ENCODE assay signal across 1 cellular context in the genomic region with DNA sequence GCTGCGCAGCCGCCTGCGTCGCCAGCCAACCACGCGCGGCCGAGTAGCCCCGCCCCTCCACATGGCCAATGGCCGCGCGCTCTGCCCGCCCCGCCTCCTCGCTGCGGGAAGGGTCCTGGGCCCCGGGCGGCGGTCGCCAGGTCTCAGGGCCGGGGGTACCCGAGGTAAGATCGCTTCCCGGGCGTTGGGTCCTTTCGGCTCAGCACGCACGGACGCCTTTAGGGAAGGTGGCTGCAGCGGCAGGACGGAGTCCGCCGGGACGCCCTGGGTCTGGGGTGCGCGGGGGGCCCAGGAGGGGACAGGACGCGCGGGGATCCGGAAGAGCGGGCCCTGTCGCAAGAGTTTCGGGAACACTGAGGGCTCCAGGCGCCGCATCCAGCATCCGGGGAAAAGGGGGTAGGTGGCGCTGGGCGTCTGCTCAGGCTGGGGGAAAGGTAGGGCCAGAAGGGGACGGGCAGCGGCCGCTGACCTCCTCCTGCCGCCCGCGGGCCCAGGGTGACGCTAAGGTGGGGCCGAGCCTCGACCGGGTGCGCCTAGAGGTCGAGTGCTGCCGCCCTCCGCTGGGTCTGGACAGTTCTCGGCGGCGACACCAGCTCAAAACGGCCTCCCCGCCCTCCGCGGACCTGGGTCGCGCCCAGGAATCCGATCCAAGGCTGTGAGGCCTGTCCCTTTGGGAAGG.
TF ChIP-seq lines count a peak whose summit lies in the region.

MAVS (plus strand) TSS at position 95 of the 679 bp plus-strand sequence. CDS start 7,791 bp downstream, outside the sequence.

TF ChIP-seq in HepG2, 621 proteins besides CTCF, POLR2A, EP300 and RAD21 (continued from another document and continues in another):
- TF ChIP-seq ZFP1 (CRISPR knock-in tag; IDR thresholded peaks at IDR 0.05) (peak; percentile 75; the same call in 1 of the 2 replicates), TBP (CRISPR knock-in tag; IDR thresholded peaks at IDR 0.05) (0 out of 2 replicates have a peak, but pooled peaks have one; percentile 2), ZNF660 (CRISPR knock-in tag; IDR thresholded peaks at IDR 0.05; ENCODE audit: borderline replicate concordance, low read depth) (peak; percentile 10; the same call in 1 of the 2 replicates), GRHL1 (CRISPR knock-in tag; conservative IDR thresholded peaks at IDR 0.05) (no peak), ARHGAP35 (CRISPR knock-in tag; IDR thresholded peaks at IDR 0.05; ENCODE audit: borderline replicate concordance) (peak; percentile 99), RELA (CRISPR knock-in tag; IDR thresholded peaks at IDR 0.05) (peak; percentile 19; the same call in 1 of the 2 replicates), ONECUT2 (CRISPR knock-in tag; IDR thresholded peaks at IDR 0.05) (no peak), JDP2 (CRISPR knock-in tag; IDR thresholded peaks at IDR 0.05; ENCODE audit: borderline replicate concordance) (peak; percentile 82), KLF16 (CRISPR knock-in tag; IDR thresholded peaks at IDR 0.05) (peak in 1 of 2 experiments; percentile 96; a peak in 2 of 4 replicates), ZKSCAN8 (CRISPR knock-in tag; IDR thresholded peaks at IDR 0.05; ENCODE audit: borderline replicate concordance) (peak; percentile 5), ZNF160 (CRISPR knock-in tag; IDR thresholded peaks at IDR 0.05) (peak; percentile 12; the same call in 1 of the 2 replicates), ZBTB21 (CRISPR knock-in tag; IDR thresholded peaks at IDR 0.05) (no peak), ZNF616 (CRISPR knock-in tag; IDR thresholded peaks at IDR 0.05; ENCODE audit: low read depth) (peak; percentile 75; the same call in 1 of the 2 replicates), SRF (IDR thresholded peaks at IDR 0.05; ENCODE audit: low read depth, low read length) (no peak), ZBTB38 (CRISPR knock-in tag; IDR thresholded peaks at IDR 0.05) (peak; percentile 76), ZNF747 (CRISPR knock-in tag; IDR thresholded peaks at IDR 0.05; ENCODE audit: borderline replicate concordance) (peak; percentile 97), STAG1 (CRISPR knock-in tag; IDR thresholded peaks at IDR 0.05) (no peak; the same call in 1 of the 2 replicates), HMGA1 (CRISPR knock-in tag; conservative IDR thresholded peaks at IDR 0.05) (no peak), HCFC1 (IDR thresholded peaks at IDR 0.05; ENCODE audit: low read depth, low read length) (no peak), BCL6 (CRISPR knock-in tag; IDR thresholded peaks at IDR 0.05) (peak; percentile 60), EED (CRISPR knock-in tag; IDR thresholded peaks at IDR 0.05) (peak; percentile 51; the same call in 1 of the 2 replicates), TAF1 (CRISPR knock-in tag; IDR thresholded peaks at IDR 0.05) (peak; percentile 99), ZNF17 (CRISPR knock-in tag; IDR thresholded peaks at IDR 0.05) (peak; percentile 82; the same call in 1 of the 2 replicates), KMT2A (CRISPR knock-in tag; IDR thresholded peaks at IDR 0.05) (peak; percentile 89), DNMT1 (CRISPR knock-in tag; IDR thresholded peaks at IDR 0.05) (peak; percentile 99), NFE2L2 (IDR thresholded peaks at IDR 0.05; ENCODE audit: low read length) (no peak), CBFB (CRISPR knock-in tag; IDR thresholded peaks at IDR 0.05) (peak; percentile 79), ZNF720 (CRISPR knock-in tag; IDR thresholded peaks at IDR 0.05) (peak; percentile 78; the same call in 1 of the 2 replicates), PAF1 (CRISPR knock-in tag; IDR thresholded peaks at IDR 0.05) (no peak), SIN3B (IDR thresholded peaks at IDR 0.05; ENCODE audit: low read length) (peak; percentile 19; the same call in 1 of the 2 replicates), NR2C2 (CRISPR knock-in tag; IDR thresholded peaks at IDR 0.05; ENCODE audit: borderline replicate concordance) (peak; percentile 62), MAX (IDR thresholded peaks at IDR 0.05) (peak; percentile 74), ZNF263 (CRISPR knock-in tag; IDR thresholded peaks at IDR 0.05) (peak; percentile 70), TCF7 (IDR thresholded peaks at IDR 0.05; ENCODE audit: low read depth) (no peak), JARID2 (CRISPR knock-in tag; IDR thresholded peaks at IDR 0.05; ENCODE audit: insufficient replicate concordance) (peak; percentile 33), HNF4A (CRISPR knock-in tag; IDR thresholded peaks at IDR 0.05) (peak; percentile 42; the same call in 1 of the 2 replicates), RORA (CRISPR knock-in tag; IDR thresholded peaks at IDR 0.05) (no peak), ZNF790 (CRISPR knock-in tag; IDR thresholded peaks at IDR 0.05; ENCODE audit: borderline replicate concordance) (peak; percentile 90; the same call in 1 of the 2 replicates), ZSCAN21 (CRISPR knock-in tag; IDR thresholded peaks at IDR 0.05; ENCODE audit: borderline replicate concordance) (peak; percentile 85), KDM6A (CRISPR knock-in tag; IDR thresholded peaks at IDR 0.05; ENCODE audit: low read depth) (0 out of 2 replicates have a peak, but pooled peaks have one; percentile 42), HNRNPUL1 (IDR thresholded peaks at IDR 0.05; ENCODE audit: low read depth, low read length) (0 out of 2 replicates have a peak, but pooled peaks have one; percentile 71), BORCS8-MEF2B (CRISPR knock-in tag; IDR thresholded peaks at IDR 0.05) (peak; percentile 79), E2F2 (CRISPR knock-in tag; IDR thresholded peaks at IDR 0.05; ENCODE audit: borderline replicate concordance) (peak; percentile 21), ZNF326 (CRISPR knock-in tag; IDR thresholded peaks at IDR 0.05; ENCODE audit: borderline replicate concordance) (peak; percentile 35; the same call in 1 of the 2 replicates), PRPF4 (IDR thresholded peaks at IDR 0.05; ENCODE audit: low read depth, low read length, poor library complexity, severe bottlenecking) (no peak), KLF15 (CRISPR knock-in tag; IDR thresholded peaks at IDR 0.05; ENCODE audit: borderline replicate concordance) (no peak; the same call in none of the 2 replicates), MBD4 (IDR thresholded peaks at IDR 0.05; ENCODE audit: borderline replicate concordance, low read length) (no peak), ZSCAN20 (CRISPR knock-in tag; IDR thresholded peaks at IDR 0.05; ENCODE audit: borderline replicate concordance) (no peak), BHLHE40 (IDR thresholded peaks at IDR 0.05; ENCODE audit: low read length) (no peak; the same call in 1 of the 2 replicates), GMEB2 (CRISPR knock-in tag; IDR thresholded peaks at IDR 0.05; ENCODE audit: low read depth) (no peak), MTA3 (CRISPR knock-in tag; IDR thresholded peaks at IDR 0.05) (peak; percentile 48; the same call in 1 of the 2 replicates), CEBPB (IDR thresholded peaks at IDR 0.05; ENCODE audit: borderline replicate concordance, low read depth, low read length) (peak; percentile 43; the same call in 1 of the 2 replicates)
- TF ChIP-seq, protein P1, sequence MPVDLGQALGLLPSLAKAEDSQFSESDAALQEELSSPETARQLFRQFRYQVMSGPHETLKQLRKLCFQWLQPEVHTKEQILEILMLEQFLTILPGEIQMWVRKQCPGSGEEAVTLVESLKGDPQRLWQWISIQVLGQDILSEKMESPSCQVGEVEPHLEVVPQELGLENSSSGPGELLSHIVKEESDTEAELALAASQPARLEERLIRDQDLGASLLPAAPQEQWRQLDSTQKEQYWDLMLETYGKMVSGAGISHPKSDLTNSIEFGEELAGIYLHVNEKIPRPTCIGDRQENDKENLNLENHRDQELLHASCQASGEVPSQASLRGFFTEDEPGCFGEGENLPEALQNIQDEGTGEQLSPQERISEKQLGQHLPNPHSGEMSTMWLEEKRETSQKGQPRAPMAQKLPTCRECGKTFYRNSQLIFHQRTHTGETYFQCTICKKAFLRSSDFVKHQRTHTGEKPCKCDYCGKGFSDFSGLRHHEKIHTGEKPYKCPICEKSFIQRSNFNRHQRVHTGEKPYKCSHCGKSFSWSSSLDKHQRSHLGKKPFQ (CRISPR knock-in tag; IDR thresholded peaks at IDR 0.05; ENCODE audit: insufficient replicate concordance) = peak; percentile 96
- TF ChIP-seq, protein P2, sequence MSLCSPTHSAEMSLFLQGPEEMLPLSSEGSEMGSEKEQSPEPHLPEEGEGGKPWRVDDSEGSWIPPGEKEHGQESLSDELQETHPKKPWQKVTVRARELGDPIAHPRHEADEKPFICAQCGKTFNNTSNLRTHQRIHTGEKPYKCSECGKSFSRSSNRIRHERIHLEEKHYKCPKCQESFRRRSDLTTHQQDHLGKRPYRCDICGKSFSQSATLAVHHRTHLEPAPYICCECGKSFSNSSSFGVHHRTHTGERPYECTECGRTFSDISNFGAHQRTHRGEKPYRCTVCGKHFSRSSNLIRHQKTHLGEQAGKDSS (CRISPR knock-in tag; IDR thresholded peaks at IDR 0.05; ENCODE audit: borderline replicate concordance, low read depth) = no peak
- TF ChIP-seq, protein P3, sequence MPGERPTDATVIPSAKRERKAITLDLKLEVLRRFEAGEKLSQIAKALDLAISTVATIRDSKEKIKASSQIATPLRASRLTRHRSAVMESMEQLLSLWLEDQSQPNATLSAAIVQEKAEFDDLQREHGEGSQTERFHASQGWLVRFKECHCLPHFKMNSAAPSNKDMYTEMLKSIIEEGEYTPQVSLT (CRISPR knock-in tag; IDR thresholded peaks at IDR 0.05; ENCODE audit: borderline replicate concordance, low read depth) = peak; percentile 70; the same call in 1 of the 2 replicates
- TF ChIP-seq, protein P4, sequence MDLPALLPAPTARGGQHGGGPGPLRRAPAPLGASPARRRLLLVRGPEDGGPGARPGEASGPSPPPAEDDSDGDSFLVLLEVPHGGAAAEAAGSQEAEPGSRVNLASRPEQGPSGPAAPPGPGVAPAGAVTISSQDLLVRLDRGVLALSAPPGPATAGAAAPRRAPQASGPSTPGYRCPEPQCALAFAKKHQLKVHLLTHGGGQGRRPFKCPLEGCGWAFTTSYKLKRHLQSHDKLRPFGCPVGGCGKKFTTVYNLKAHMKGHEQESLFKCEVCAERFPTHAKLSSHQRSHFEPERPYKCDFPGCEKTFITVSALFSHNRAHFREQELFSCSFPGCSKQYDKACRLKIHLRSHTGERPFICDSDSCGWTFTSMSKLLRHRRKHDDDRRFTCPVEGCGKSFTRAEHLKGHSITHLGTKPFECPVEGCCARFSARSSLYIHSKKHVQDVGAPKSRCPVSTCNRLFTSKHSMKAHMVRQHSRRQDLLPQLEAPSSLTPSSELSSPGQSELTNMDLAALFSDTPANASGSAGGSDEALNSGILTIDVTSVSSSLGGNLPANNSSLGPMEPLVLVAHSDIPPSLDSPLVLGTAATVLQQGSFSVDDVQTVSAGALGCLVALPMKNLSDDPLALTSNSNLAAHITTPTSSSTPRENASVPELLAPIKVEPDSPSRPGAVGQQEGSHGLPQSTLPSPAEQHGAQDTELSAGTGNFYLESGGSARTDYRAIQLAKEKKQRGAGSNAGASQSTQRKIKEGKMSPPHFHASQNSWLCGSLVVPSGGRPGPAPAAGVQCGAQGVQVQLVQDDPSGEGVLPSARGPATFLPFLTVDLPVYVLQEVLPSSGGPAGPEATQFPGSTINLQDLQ (CRISPR knock-in tag; IDR thresholded peaks at IDR 0.05) = peak; percentile 51; the same call in 1 of the 2 replicates
- TF ChIP-seq, protein P5, sequence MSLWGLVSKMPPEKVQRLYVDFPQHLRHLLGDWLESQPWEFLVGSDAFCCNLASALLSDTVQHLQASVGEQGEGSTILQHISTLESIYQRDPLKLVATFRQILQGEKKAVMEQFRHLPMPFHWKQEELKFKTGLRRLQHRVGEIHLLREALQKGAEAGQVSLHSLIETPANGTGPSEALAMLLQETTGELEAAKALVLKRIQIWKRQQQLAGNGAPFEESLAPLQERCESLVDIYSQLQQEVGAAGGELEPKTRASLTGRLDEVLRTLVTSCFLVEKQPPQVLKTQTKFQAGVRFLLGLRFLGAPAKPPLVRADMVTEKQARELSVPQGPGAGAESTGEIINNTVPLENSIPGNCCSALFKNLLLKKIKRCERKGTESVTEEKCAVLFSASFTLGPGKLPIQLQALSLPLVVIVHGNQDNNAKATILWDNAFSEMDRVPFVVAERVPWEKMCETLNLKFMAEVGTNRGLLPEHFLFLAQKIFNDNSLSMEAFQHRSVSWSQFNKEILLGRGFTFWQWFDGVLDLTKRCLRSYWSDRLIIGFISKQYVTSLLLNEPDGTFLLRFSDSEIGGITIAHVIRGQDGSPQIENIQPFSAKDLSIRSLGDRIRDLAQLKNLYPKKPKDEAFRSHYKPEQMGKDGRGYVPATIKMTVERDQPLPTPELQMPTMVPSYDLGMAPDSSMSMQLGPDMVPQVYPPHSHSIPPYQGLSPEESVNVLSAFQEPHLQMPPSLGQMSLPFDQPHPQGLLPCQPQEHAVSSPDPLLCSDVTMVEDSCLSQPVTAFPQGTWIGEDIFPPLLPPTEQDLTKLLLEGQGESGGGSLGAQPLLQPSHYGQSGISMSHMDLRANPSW (CRISPR knock-in tag; IDR thresholded peaks at IDR 0.05; ENCODE audit: borderline replicate concordance) = no peak
